ENCODE assay signal across 20 cellular contexts in genomic region chr2:229180658-229181057, GRCh38.
DNase-seq lines count a peak whose midpoint lies in the region; ATAC-seq and TF ChIP-seq lines count a peak whose summit lies in the region.
"Had no signal": no experiment of that assay in that cellular context is flagged by ENCODE, and none has a peak within 500 bp of the region (broad histone marks: within the 10 kb centered on the region; RNA-seq: fewer than 3 reads in every experiment).

No MANE protein-coding gene starts in this region.

- H3K9me3 ChIP-seq in left ventricle myocardium inferior (replicated peaks): no peaks in the 10 kb centered on the region
- H3K9me3 ChIP-seq in heart left ventricle: no peaks in the 10 kb centered on the region
- H3K9me3 ChIP-seq in lower lobe of right lung: no peaks in the 10 kb centered on the region
- no peaks in the 10 kb centered on the region; the same call in 1 of the 2 replicates for H3K9me3 ChIP-seq in BE2C

- TF ChIP-seq CTCF in left ventricle myocardium inferior (IDR thresholded peaks at IDR 0.05; ENCODE audit: borderline replicate concordance): no peak
- TF ChIP-seq CTCF in heart left ventricle (IDR thresholded peaks at IDR 0.05): no peak
- no peak for TF ChIP-seq CTCF in VCaP (conservative IDR thresholded peaks at IDR 0.05)
- no peak for TF ChIP-seq CTCF in lower lobe of right lung (IDR thresholded peaks at IDR 0.05)
- TF ChIP-seq CTCF in BE2C (IDR thresholded peaks at IDR 0.05; ENCODE audit: low read depth, low read length): no peak
- no peak for TF ChIP-seq CTCF in endothelial cell (IDR thresholded peaks at IDR 0.05; ENCODE audit: unreplicated experiment)
- no peak for TF ChIP-seq CTCF in osteocyte (IDR thresholded peaks at IDR 0.05)

- H3K4me1 ChIP-seq in left ventricle myocardium inferior (peaks cover 18% of the 10 kb centered on the region), heart left ventricle (peaks cover 0 to 16% (median 0%) of the 10 kb centered on the region in 12 donors), lower lobe of right lung (no peaks in the 10 kb centered on the region), BE2C (no peaks in the 10 kb centered on the region)
- H3K4me1 ChIP-seq: BLaER1 treated with 17β-estradiol and CSF1 and Interleukin-3, amounts not matched to agents 10 nM and 100 nM had no signal

- no peak for TF ChIP-seq POLR2A in heart left ventricle (IDR thresholded peaks at IDR 0.05)

- peak overlapping the region; percentile 55 for H3K27ac ChIP-seq in left ventricle myocardium inferior (replicated peaks)
- H3K27ac ChIP-seq in heart left ventricle: no peak overlapping the region
- H3K27ac ChIP-seq in VCaP: peak overlapping the region; percentile 72
- H3K27ac ChIP-seq in lower lobe of right lung: no peak overlapping the region
- H3K27ac ChIP-seq: 22Rv1; BLaER1 treated with 17β-estradiol and CSF1 and Interleukin-3, amounts not matched to agents 10 nM and 100 nM had no signal

- WGBS in heart left ventricle, 4 donors: 94 to 97% (median 96%) methylated on average over 26 of the region's 26 CpGs

- no peaks in the 10 kb centered on the region for H3K9me3 Mint-ChIP-seq in endothelial cell (ENCODE audit: unreplicated experiment)
- peaks cover 70% of the 10 kb centered on the region for H3K9me3 Mint-ChIP-seq in osteocyte (ENCODE audit: unreplicated experiment)

- no peak for DNase-seq in left ventricle myocardium inferior
- no peak for DNase-seq in heart left ventricle
- DNase-seq in lower lobe of right lung: peak; percentile 41
- DNase-seq in BE2C: no peak
- no peak for DNase-seq in endothelial cell (ENCODE audit: low spot score)
- no peak for DNase-seq in osteocyte (ENCODE audit: extremely low spot score, unreplicated experiment)
- DNase-seq: Calu3; CD4-positive, alpha-beta memory T cell; COR-L47; DMS53; DMS79 treated with DMSO at 0.1 percent for 48 hours; GF-D8; H9 had no signal

- no peaks in the 10 kb centered on the region for H3K27me3 Mint-ChIP-seq in endothelial cell (ENCODE audit: unreplicated experiment)
- no peaks in the 10 kb centered on the region for H3K27me3 Mint-ChIP-seq in osteocyte (ENCODE audit: unreplicated experiment)
- H3K27me3 Mint-ChIP-seq: B cell; CD4-positive, alpha-beta memory T cell had no signal

- H3K4me1 Mint-ChIP-seq in endothelial cell (ENCODE audit: unreplicated experiment) (no peaks in the 10 kb centered on the region), osteocyte (ENCODE audit: unreplicated experiment) (no peaks in the 10 kb centered on the region)
- H3K4me1 Mint-ChIP-seq: B cell; CD4-positive, alpha-beta memory T cell had no signal

- H3K27me3 ChIP-seq in left ventricle myocardium inferior (ENCODE audit: low read depth) (no peaks in the 10 kb centered on the region), heart left ventricle (no peaks in the 10 kb centered on the region), lower lobe of right lung (ENCODE audit: low read depth) (no peaks in the 10 kb centered on the region), BE2C (no peaks in the 10 kb centered on the region)
- H3K27me3 ChIP-seq: BLaER1 treated with 17β-estradiol and CSF1 and Interleukin-3, amounts not matched to agents 10 nM and 100 nM had no signal

- H3K36me3 ChIP-seq in left ventricle myocardium inferior (no peaks in the 10 kb centered on the region), heart left ventricle (no peaks in the 10 kb centered on the region), lower lobe of right lung (no peaks in the 10 kb centered on the region), BE2C (no peaks in the 10 kb centered on the region)
- H3K36me3 ChIP-seq: BLaER1 treated with 17β-estradiol and CSF1 and Interleukin-3, amounts not matched to agents 10 nM and 100 nM had no signal

- H3K36me3 Mint-ChIP-seq in endothelial cell (ENCODE audit: low read depth, unreplicated experiment) (no peaks in the 10 kb centered on the region), osteocyte (ENCODE audit: unreplicated experiment) (no peaks in the 10 kb centered on the region)
- H3K36me3 Mint-ChIP-seq: CD4-positive, alpha-beta memory T cell had no signal

- intact Hi-C loops in left ventricle myocardium inferior (cut with micrococcal nuclease) (no loop called here), heart left ventricle (cut with DNase I) (no loop called here), lower lobe of right lung (cut with DNase I) (no loop called here)

- H3K27ac Mint-ChIP-seq in endothelial cell (ENCODE audit: unreplicated experiment) (no peak overlapping the region), osteocyte (ENCODE audit: unreplicated experiment) (no peak overlapping the region)
- H3K27ac Mint-ChIP-seq: B cell; CD4-positive, alpha-beta memory T cell; GM23338 had no signal

- H3K4me3 ChIP-seq in left ventricle myocardium inferior (no peak overlapping the region), heart left ventricle (no peak overlapping the region), lower lobe of right lung (no peak overlapping the region), BE2C (ENCODE audit: low read depth, low read length) (no peak overlapping the region)
- H3K4me3 ChIP-seq: BLaER1 treated with 17β-estradiol and CSF1 and Interleukin-3, amounts not matched to agents 10 nM and 100 nM; GM12878; GM23338 had no signal

- H3K4me3 Mint-ChIP-seq in endothelial cell (ENCODE audit: unreplicated experiment): no peak overlapping the region
- no peak overlapping the region for H3K4me3 Mint-ChIP-seq in osteocyte (ENCODE audit: unreplicated experiment)
- H3K4me3 Mint-ChIP-seq: B cell; CD4-positive, alpha-beta memory T cell; GM23338; H9 had no signal

- ATAC-seq in heart left ventricle (no peak), lower lobe of right lung (no peak)
- ATAC-seq: GM12878, GM23338, HCT116 had no signal

Comparison
In these comparisons a context has a peak if more than half of its experiments do, and no peak if none do; other contexts are left out.
1. H3K27ac ChIP-seq: peak in left ventricle myocardium inferior (single experiment) and VCaP (single experiment); none in heart left ventricle (0 of 12) and lower lobe of right lung (single experiment).